Comparison of ENCODE assay signal across 29 cellular contexts in the genomic region with DNA sequence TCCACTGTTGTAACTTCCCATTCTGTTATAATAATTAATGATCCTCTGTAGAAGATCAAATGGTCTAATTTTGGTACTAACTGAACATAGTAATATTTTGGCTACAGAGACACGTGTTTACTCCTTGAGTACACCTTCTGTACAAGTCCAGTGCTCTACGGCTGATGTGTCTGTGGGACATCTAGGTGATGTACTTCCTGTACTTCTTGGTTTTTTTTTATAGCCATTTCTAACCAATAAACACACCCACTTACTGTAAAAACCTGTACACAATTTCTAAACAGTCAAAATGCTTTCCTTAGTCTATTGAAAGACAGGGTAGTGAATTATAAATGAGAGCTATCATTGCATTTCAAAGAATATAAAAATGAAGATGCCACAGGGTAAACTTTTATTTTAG.
"Had no signal": no experiment of that assay in that cellular context is flagged by ENCODE, and none has a peak within 500 bp of the region (broad histone marks: within the 10 kb centered on the region; RNA-seq: fewer than 3 reads in every experiment).

No MANE protein-coding gene starts in this region.

- H3K27me3 Mint-ChIP-seq: stimulated activated memory B cell treated with anti-CD40 and anti-IgM and Interleukin-4, amounts not matched to agents 10 μg/mL and 1 μg/mL and 100 μg/mL, for 72 hours; stimulated activated naive B cell treated with anti-CD40 and anti-IgM and Interleukin-4, amounts not matched to agents 10 μg/mL and 1 μg/mL and 100 μg/mL, for 72 hours; stimulated activated naive CD8-positive, alpha-beta T cell treated with anti-CD3 and anti-CD28 coated beads, Interleukin-15, amount 100 ng/mL, for 72 hours; stimulated activated naive CD8-positive, alpha-beta T cell treated with anti-CD3 and anti-CD28 coated beads, Interleukin-15, Interleukin-2, amounts not matched to agents 100 ng/mL and 50 ng/mL, for 24 hours; type B pancreatic cell had no signal

- H3K4me3 Mint-ChIP-seq: stimulated activated effector memory CD8-positive, alpha-beta T cell treated with anti-CD3 and anti-CD28 coated beads, Interleukin-12 subunit alpha, Interleukin-12 subunit beta, amount 100 ng/mL, for 72 hours; stimulated activated memory B cell treated with anti-CD40 and anti-IgM and Interleukin-4, amounts not matched to agents 10 μg/mL and 1 μg/mL and 100 μg/mL, for 72 hours; stimulated activated naive B cell treated with anti-CD40 and anti-IgM and Interleukin-4, amounts not matched to agents 10 μg/mL and 1 μg/mL and 100 μg/mL, for 72 hours; stimulated activated naive CD8-positive, alpha-beta T cell treated with anti-CD3 and anti-CD28 coated beads, Interleukin-15, amount 100 ng/mL, for 72 hours; stimulated activated naive CD8-positive, alpha-beta T cell treated with anti-CD3 and anti-CD28 coated beads, Interleukin-15, Interleukin-2, amounts not matched to agents 100 ng/mL and 50 ng/mL, for 24 hours; type B pancreatic cell had no signal

- H3K27ac Mint-ChIP-seq: stimulated activated effector memory CD8-positive, alpha-beta T cell treated with anti-CD3 and anti-CD28 coated beads, Interleukin-12 subunit alpha, Interleukin-12 subunit beta, amount 100 ng/mL, for 72 hours; stimulated activated memory B cell treated with anti-CD40 and anti-IgM and Interleukin-4, amounts not matched to agents 10 μg/mL and 1 μg/mL and 100 μg/mL, for 72 hours; stimulated activated naive B cell treated with anti-CD40 and anti-IgM and Interleukin-4, amounts not matched to agents 10 μg/mL and 1 μg/mL and 100 μg/mL, for 72 hours; stimulated activated naive CD8-positive, alpha-beta T cell treated with anti-CD3 and anti-CD28 coated beads, Interleukin-15, amount 100 ng/mL, for 72 hours; stimulated activated naive CD8-positive, alpha-beta T cell treated with anti-CD3 and anti-CD28 coated beads, Interleukin-15, Interleukin-2, amounts not matched to agents 100 ng/mL and 50 ng/mL, for 24 hours; type B pancreatic cell had no signal

- H3K9me3 ChIP-seq: stomach, suprapubic skin, testis, thoracic aorta, thyroid gland, tibial artery, tibial nerve, transverse colon, upper lobe of left lung, upper lobe of right lung, uterus, vagina had no signal

- DNase-seq: stimulated activated CD4-positive, alpha-beta T cell treated with anti-CD3 and anti-CD28 coated beads, Interleukin-2, amount 100 ng/mL, for 48 hours; stimulated activated CD4-positive, alpha-beta T cell treated with anti-CD3 and anti-CD28 coated beads, Interleukin-4, amount 100 ng/mL, for 1 hour; stimulated activated CD4-positive, alpha-beta T cell treated with anti-CD3 and anti-CD28 coated beads, Interleukin-4, amount 100 ng/mL, for 24 hours; stimulated activated CD4-positive, alpha-beta T cell treated with anti-CD3 and anti-CD28 coated beads, Interleukin-4, amount 100 ng/mL, for 4 hours; stimulated activated CD8-positive, alpha-beta memory T cell treated with anti-CD3 and anti-CD28 coated beads, Interleukin-4, amount 100 ng/mL, for 48 hours; stimulated activated naive B cell treated with anti-CD40 and anti-IgM and Interleukin-4, amounts not matched to agents 10 μg/mL and 1 μg/mL and 100 μg/mL, for 72 hours; stimulated activated naive CD4-positive, alpha-beta T cell; stimulated activated naive CD4-positive, alpha-beta T cell treated with Interleukin-2 at 50 U/mL for 16 hours; stimulated activated naive CD8-positive, alpha-beta T cell treated with anti-CD3 and anti-CD28 coated beads, Interleukin-15, amount 100 ng/mL, for 72 hours; stimulated activated naive CD8-positive, alpha-beta T cell treated with anti-CD3 and anti-CD28 coated beads, Interleukin-15, Interleukin-2, amounts not matched to agents 100 U/mL and 50 U/mL, for 24 hours; stomach; substantia nigra; testis; thyroid gland; tibial artery; transverse colon; trophoblast cell; upper lobe of left lung; upper lobe of right lung; uterus had no signal

- H3K4me3 ChIP-seq: stomach, suprapubic skin, testis, thoracic aorta, thyroid gland, tibial artery, tibial nerve, transverse colon, upper lobe of left lung, upper lobe of right lung, uterus, vagina had no signal

- FAIRE-seq: urothelium cell line had no signal

- H3K36me3 ChIP-seq: uterus had no signal

- H3K4me1 ChIP-seq: stomach, suprapubic skin, testis, thyroid gland, tibial artery, tibial nerve, transverse colon, upper lobe of left lung, upper lobe of right lung, uterus, vagina had no signal

- ATAC-seq: stimulated activated effector memory CD8-positive, alpha-beta T cell treated with anti-CD3 and anti-CD28 coated beads, Interleukin-12 subunit alpha, Interleukin-12 subunit beta, amount 100 ng/mL, for 72 hours; stimulated activated memory B cell treated with anti-CD40 and anti-IgM and Interleukin-4, amounts not matched to agents 10 μg/mL and 1 μg/mL and 100 μg/mL, for 72 hours; stimulated activated naive B cell treated with anti-CD40 and anti-IgM and Interleukin-4, amounts not matched to agents 10 μg/mL and 1 μg/mL and 100 μg/mL, for 72 hours; stimulated activated naive CD8-positive, alpha-beta T cell treated with anti-CD3 and anti-CD28 coated beads, Interleukin-15, amount 100 ng/mL, for 72 hours; stimulated activated naive CD8-positive, alpha-beta T cell treated with anti-CD3 and anti-CD28 coated beads, Interleukin-15, Interleukin-2, amounts not matched to agents 100 U/mL and 50 U/mL, for 24 hours; upper lobe of right lung had no signal

- H3K4me1 Mint-ChIP-seq: stimulated activated effector memory CD8-positive, alpha-beta T cell treated with anti-CD3 and anti-CD28 coated beads, Interleukin-12 subunit alpha, Interleukin-12 subunit beta, amount 100 ng/mL, for 72 hours; stimulated activated naive B cell treated with anti-CD40 and anti-IgM and Interleukin-4, amounts not matched to agents 10 μg/mL and 1 μg/mL and 100 μg/mL, for 72 hours; stimulated activated naive CD8-positive, alpha-beta T cell treated with anti-CD3 and anti-CD28 coated beads, Interleukin-15, amount 100 ng/mL, for 72 hours had no signal
